In genomic region chr12:115661103-115661502, GRCh38 we compare ENCODE assay signal across 20 cellular contexts.
DNase-seq lines count a peak whose midpoint lies in the region; ATAC-seq and TF ChIP-seq lines count a peak whose summit lies in the region.
"Had no signal": no experiment of that assay in that cellular context is flagged by ENCODE, and none has a peak within 500 bp of the region (broad histone marks: within the 10 kb centered on the region; RNA-seq: fewer than 3 reads in every experiment).

No MANE protein-coding gene starts in this region.

- H3K27me3 Mint-ChIP-seq in activated T-cell treated with anti-CD3 and anti-CD28 coated beads, Interleukin-2, amount 50 U/mL, for 24 hours: peaks cover 18% of the 10 kb centered on the region

- H3K27me3 ChIP-seq in MG63 (no peaks in the 10 kb centered on the region), psoas muscle (ENCODE audit: insufficient read depth in 3 of 3, low read length in 2 of 3) (peaks cover 0 to 4% (median 0%) of the 10 kb centered on the region in 3 donors), ovary (no peaks in the 10 kb centered on the region)
- H3K27me3 ChIP-seq: Peyer's patch, right lobe of liver had no signal

- no peak for TF ChIP-seq EP300 in ovary (IDR thresholded peaks at IDR 0.05)

- H3K27ac ChIP-seq in psoas muscle: peak overlapping the region; percentile 38
- H3K27ac ChIP-seq in ovary: no peak overlapping the region
- H3K27ac ChIP-seq: right lobe of liver had no signal

- H3K36me3 Mint-ChIP-seq in activated T-cell treated with anti-CD3 and anti-CD28 coated beads, Interleukin-2, amount 50 U/mL, for 24 hours (ENCODE audit: low read depth): no peaks in the 10 kb centered on the region

- TF ChIP-seq POLR2A in ovary (IDR thresholded peaks at IDR 0.05): no peak

- H3K9me3 Mint-ChIP-seq in activated T-cell treated with anti-CD3 and anti-CD28 coated beads, Interleukin-2, amount 50 U/mL, for 24 hours: no peaks in the 10 kb centered on the region
- H3K9me3 Mint-ChIP-seq: dendritic cell treated with granulocyte-macrophage colony-stimulating factor and Interleukin-4, amounts not matched to agents 40 ng/mL and 50 ng/mL, for 4 days had no signal

- H3K9me3 ChIP-seq in MG63 (no peaks in the 10 kb centered on the region), psoas muscle (no peaks in the 10 kb centered on the region), ovary (no peaks in the 10 kb centered on the region)
- H3K9me3 ChIP-seq: lower lobe of right lung, Peyer's patch, right lobe of liver had no signal

- TF ChIP-seq CTCF in psoas muscle (IDR thresholded peaks at IDR 0.05) (no peak), ovary (IDR thresholded peaks at IDR 0.05) (no peak)

- H3K4me1 ChIP-seq in psoas muscle (no peaks in the 10 kb centered on the region), ovary (ENCODE audit: insufficient read depth) (no peaks in the 10 kb centered on the region)
- H3K4me1 ChIP-seq: Peyer's patch, right lobe of liver had no signal

- no peak overlapping the region for H3K4me3 ChIP-seq in MG63
- H3K4me3 ChIP-seq in psoas muscle: no peak overlapping the region
- H3K4me3 ChIP-seq in ovary: no peak overlapping the region
- H3K4me3 ChIP-seq: lower lobe of right lung, Peyer's patch, right lobe of liver had no signal

- no peak overlapping the region for H3K4me3 Mint-ChIP-seq in activated T-cell treated with anti-CD3 and anti-CD28 coated beads, Interleukin-2, amount 50 U/mL, for 24 hours
- H3K4me3 Mint-ChIP-seq: activated CD8-positive, alpha-beta T cell treated with anti-CD3 and anti-CD28 coated beads, Interleukin-2, amount 10 ng/mL, durations not matched to agents 7 days and 5 days; activated T-helper 17 cell treated with anti-CD3 and anti-CD28 coated beads, Interleukin-2, amount 50 U/mL, for 72 hours; dendritic cell treated with granulocyte-macrophage colony-stimulating factor and Interleukin-4, amounts not matched to agents 40 ng/mL and 50 ng/mL, for 4 days; neural crest cell had no signal

- 37 to 41% (median 39%) methylated on average over 2 of the region's 2 CpGs for WGBS in psoas muscle, 3 donors
- WGBS in ovary, 3 donors: 17 to 28% (median 20%) methylated on average over 2 of the region's 2 CpGs

- no peaks in the 10 kb centered on the region for H3K4me1 Mint-ChIP-seq in activated T-cell treated with anti-CD3 and anti-CD28 coated beads, Interleukin-2, amount 50 U/mL, for 24 hours (ENCODE audit: low read depth)
- H3K4me1 Mint-ChIP-seq: activated T-helper 17 cell treated with anti-CD3 and anti-CD28 coated beads, Interleukin-2, amount 50 U/mL, for 72 hours had no signal

- DNase-seq in AG08395 (ENCODE audit: low spot score): peak; percentile 34
- peak; percentile 10 for DNase-seq in MG63
- peak; percentile 51 for DNase-seq in fibroblast of peridontal ligament (ENCODE audit: extremely low read depth)
- DNase-seq in psoas muscle: no peak
- DNase-seq in stimulated activated CD4-positive, alpha-beta T cell treated with anti-CD3 and anti-CD28 coated beads, Interleukin-4, amount 100 ng/mL, for 1 hour: no peak
- DNase-seq in ovary: no peak
- no peak for DNase-seq in activated T-cell treated with anti-CD3 and anti-CD28 coated beads, Interleukin-2, amount 50 U/mL, for 24 hours
- DNase-seq: activated CD8-positive, alpha-beta T cell treated with anti-CD3 and anti-CD28 coated beads, Interleukin-2, amount 10 ng/mL, durations not matched to agents 7 days and 5 days; COR-L47; lower lobe of right lung; NCI-H2029 treated with DMSO at 0.1 percent for 48 hours; NCI-H748 treated with DMSO at 0.1 percent for 48 hours; right lobe of liver; stimulated activated CD4-positive, alpha-beta T cell treated with anti-CD3 and anti-CD28 coated beads, Interleukin-2, amount 100 ng/mL, for 48 hours; trophoblast cell had no signal

- no peaks in the 10 kb centered on the region for H3K36me3 ChIP-seq in MG63
- no peaks in the 10 kb centered on the region for H3K36me3 ChIP-seq in psoas muscle (ENCODE audit: insufficient read depth in 1 of 2, low read depth in 1 of 2)
- H3K36me3 ChIP-seq in ovary: no peaks in the 10 kb centered on the region
- H3K36me3 ChIP-seq: lower lobe of right lung, Peyer's patch, right lobe of liver had no signal

- intact Hi-C loops in psoas muscle (cut with DNase I) (no loop called here), ovary (cut with DNase I) (no loop called here)

- H3K27ac Mint-ChIP-seq in activated T-cell treated with anti-CD3 and anti-CD28 coated beads, Interleukin-2, amount 50 U/mL, for 24 hours: no peak overlapping the region
- H3K27ac Mint-ChIP-seq: activated CD8-positive, alpha-beta T cell treated with anti-CD3 and anti-CD28 coated beads, Interleukin-2, amount 10 ng/mL, durations not matched to agents 7 days and 5 days; activated T-helper 17 cell treated with anti-CD3 and anti-CD28 coated beads, Interleukin-2, amount 50 U/mL, for 72 hours; dendritic cell treated with granulocyte-macrophage colony-stimulating factor and Interleukin-4, amounts not matched to agents 40 ng/mL and 50 ng/mL, for 4 days had no signal

- ATAC-seq in psoas muscle (no peak), GM21825 (IDR thresholded peaks at IDR 0.05; ENCODE audit: unreplicated experiment) (no peak)
- ATAC-seq: activated CD8-positive, alpha-beta T cell treated with anti-CD3 and anti-CD28 coated beads, Interleukin-2, amount 10 ng/mL, durations not matched to agents 7 days and 5 days; activated T-helper 17 cell treated with anti-CD3 and anti-CD28 coated beads, Interleukin-2, amount 50 U/mL, for 72 hours had no signal

Comparison
In these comparisons a context has a peak if more than half of its experiments do, and no peak if none do; other contexts are left out.
1. DNase-seq: peak in AG08395 (single experiment), MG63 (single experiment) and fibroblast of peridontal ligament (single experiment); none in psoas muscle (0 of 2), stimulated activated CD4-positive, alpha-beta T cell treated with anti-CD3 and anti-CD28 coated beads, Interleukin-4, amount 100 ng/mL, for 1 hour (single experiment), ovary (0 of 5) and activated T-cell treated with anti-CD3 and anti-CD28 coated beads, Interleukin-2, amount 50 U/mL, for 24 hours (single experiment).